In the genomic region with DNA sequence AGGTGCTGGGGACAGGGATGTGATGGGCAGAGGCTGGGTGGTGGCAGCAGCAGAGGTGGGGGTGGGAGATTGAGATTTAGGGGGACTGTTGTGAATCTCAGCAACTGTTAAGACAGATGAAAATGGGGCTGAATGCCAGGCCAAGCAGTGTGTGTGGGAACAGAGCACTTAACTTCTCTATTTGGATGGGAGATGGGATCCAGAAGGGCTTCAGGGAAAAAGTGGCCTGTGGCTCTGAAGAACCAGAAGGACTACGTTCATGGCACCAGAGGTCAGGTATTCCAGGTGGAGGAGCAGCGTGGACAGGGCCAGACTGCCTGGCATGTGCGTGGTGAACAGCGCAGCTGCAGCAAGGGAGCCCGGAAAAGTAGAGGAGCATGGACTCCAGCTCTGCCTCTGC, we compare ENCODE assay signal across 23 cellular contexts.
DNase-seq lines count a peak whose midpoint lies in the region; ATAC-seq, FAIRE-seq and TF ChIP-seq lines count a peak whose summit lies in the region.
"Had no signal": no experiment of that assay in that cellular context is flagged by ENCODE, and none has a peak within 500 bp of the region (broad histone marks: within the 10 kb centered on the region; RNA-seq: fewer than 3 reads in every experiment).

No MANE protein-coding gene starts in this region.

- H3K4me1 ChIP-seq in pancreas = no peaks in the 10 kb centered on the region
- H3K4me1 ChIP-seq: A549, Caco-2 had no signal

- H3K4me3 Mint-ChIP-seq in activated CD8-positive, alpha-beta memory T cell treated with anti-CD3 and anti-CD28 coated beads, Interleukin-2, amount 10 ng/mL, durations not matched to agents 7 days and 5 days = no peak overlapping the region
- H3K4me3 Mint-ChIP-seq in activated T-cell treated with anti-CD3 and anti-CD28 coated beads, Interleukin-2, amount 50 U/mL, for 72 hours = no peak overlapping the region
- H3K4me3 Mint-ChIP-seq: B cell; CD4-positive, alpha-beta T cell; CD8-positive, alpha-beta T cell had no signal

- FAIRE-seq in pancreas (lab: Jason Lieb, UNC) = no peak
- FAIRE-seq: A549, D721Med, G401.6, GM12891 had no signal

- no peaks in the 10 kb centered on the region for H3K27me3 ChIP-seq in pancreas

- no peak overlapping the region for H3K27ac Mint-ChIP-seq in activated CD8-positive, alpha-beta memory T cell treated with anti-CD3 and anti-CD28 coated beads, Interleukin-2, amount 10 ng/mL, durations not matched to agents 7 days and 5 days
- H3K27ac Mint-ChIP-seq in activated T-cell treated with anti-CD3 and anti-CD28 coated beads, Interleukin-2, amount 50 U/mL, for 72 hours = no peak overlapping the region
- H3K27ac Mint-ChIP-seq: B cell; CD4-positive, alpha-beta T cell; CD8-positive, alpha-beta T cell had no signal

- no peaks in the 10 kb centered on the region for H3K9me3 Mint-ChIP-seq in activated CD8-positive, alpha-beta memory T cell treated with anti-CD3 and anti-CD28 coated beads, Interleukin-2, amount 10 ng/mL, durations not matched to agents 7 days and 5 days (ENCODE audit: low read depth)
- H3K9me3 Mint-ChIP-seq in activated T-cell treated with anti-CD3 and anti-CD28 coated beads, Interleukin-2, amount 50 U/mL, for 72 hours = no peaks in the 10 kb centered on the region
- H3K9me3 Mint-ChIP-seq: CD4-positive, alpha-beta T cell; CD8-positive, alpha-beta T cell had no signal

- peaks cover 3% of the 10 kb centered on the region for H3K4me1 Mint-ChIP-seq in activated CD8-positive, alpha-beta memory T cell treated with anti-CD3 and anti-CD28 coated beads, Interleukin-2, amount 10 ng/mL, durations not matched to agents 7 days and 5 days
- peaks cover 6% of the 10 kb centered on the region for H3K4me1 Mint-ChIP-seq in activated T-cell treated with anti-CD3 and anti-CD28 coated beads, Interleukin-2, amount 50 U/mL, for 72 hours (ENCODE audit: low read depth)

- H3K4me3 ChIP-seq in coronary artery (no peak overlapping the region), pancreas (no peak overlapping the region)
- H3K4me3 ChIP-seq: A549; BLaER1 treated with 17β-estradiol and CSF1 and Interleukin-3, amounts not matched to agents 10 nM and 100 nM had no signal

- H3K36me3 ChIP-seq in pancreas = no peaks in the 10 kb centered on the region
- H3K36me3 ChIP-seq: BLaER1 treated with 17β-estradiol and CSF1 and Interleukin-3, amounts not matched to agents 10 nM and 100 nM had no signal

- intact Hi-C loops in pancreas (cut with DNase I) = loop anchor here in 1 of 3 donors (10.0 kb wide), 1 partner anchor 406 kb away; no protein-coding TSS in a partner anchor

- CTCF ChIA-PET in activated CD8-positive, alpha-beta memory T cell treated with anti-CD3 and anti-CD28 coated beads, Interleukin-2, amount 10 ng/mL, durations not matched to agents 7 days and 5 days (lab: Charles Lee) = interaction anchor here (1.2 to 2.0 kb wide), 2 partner anchors 286 to 403 kb away, joined by 3 to 8 read pairs; no protein-coding TSS in a partner anchor

- no peaks in the 10 kb centered on the region for H3K9me3 ChIP-seq in pancreas
- H3K9me3 ChIP-seq: A549; BLaER1 treated with 17β-estradiol and CSF1 and Interleukin-3, amounts not matched to agents 10 nM and 100 nM; Caco-2 had no signal

- H3K36me3 Mint-ChIP-seq in activated CD8-positive, alpha-beta memory T cell treated with anti-CD3 and anti-CD28 coated beads, Interleukin-2, amount 10 ng/mL, durations not matched to agents 7 days and 5 days = no peaks in the 10 kb centered on the region
- peaks cover 0 to 2% of the 10 kb centered on the region in 2 donors for H3K36me3 Mint-ChIP-seq in activated T-cell treated with anti-CD3 and anti-CD28 coated beads, Interleukin-2, amount 50 U/mL, for 72 hours (ENCODE audit: insufficient read depth in 2 of 2)
- H3K36me3 Mint-ChIP-seq: CD8-positive, alpha-beta T cell had no signal

- WGBS in pancreas, 2 donors = 84 to 93% methylated on average over 5 of the region's 5 CpGs

- DNase-seq in activated CD8-positive, alpha-beta memory T cell treated with anti-CD3 and anti-CD28 coated beads for 24 hours = peak; percentile 40
- no peak for DNase-seq in activated CD8-positive, alpha-beta memory T cell treated with anti-CD3 and anti-CD28 coated beads, Interleukin-2, amount 10 ng/mL, durations not matched to agents 7 days and 5 days
- DNase-seq in activated T-cell treated with anti-CD3 and anti-CD28 coated beads, Interleukin-2, amount 50 U/mL, for 1 hour = peak; percentile 3
- DNase-seq in activated T-cell treated with anti-CD3 and anti-CD28 coated beads, Interleukin-2, amount 50 U/mL, for 72 hours = no peak
- DNase-seq in coronary artery (ENCODE audit: low spot score) (peak; percentile 54), left lobe of liver (ENCODE audit: low spot score) (peak; percentile 19), NCI-H526 (lab: John Stamatoyannopoulos, UW) (no peak), pancreas (no peak)
- DNase-seq: AML-193; Calu3; CD4-positive, alpha-beta T cell; CD8-positive, alpha-beta T cell; DMS79 treated with DMSO at 0.1 percent for 48 hours; GF-D8 had no signal

- no peak overlapping the region for H3K27ac ChIP-seq in coronary artery
- no peak overlapping the region for H3K27ac ChIP-seq in pancreas
- H3K27ac ChIP-seq: 22Rv1; A549; BLaER1 treated with 17β-estradiol and CSF1 and Interleukin-3, amounts not matched to agents 10 nM and 100 nM; C4-2B had no signal

- peaks cover 20% of the 10 kb centered on the region for H3K27me3 Mint-ChIP-seq in activated CD8-positive, alpha-beta memory T cell treated with anti-CD3 and anti-CD28 coated beads, Interleukin-2, amount 10 ng/mL, durations not matched to agents 7 days and 5 days
- peaks cover 30% of the 10 kb centered on the region for H3K27me3 Mint-ChIP-seq in activated T-cell treated with anti-CD3 and anti-CD28 coated beads, Interleukin-2, amount 50 U/mL, for 72 hours (ENCODE audit: low read depth)

- no peak for ATAC-seq in activated CD8-positive, alpha-beta memory T cell treated with anti-CD3 and anti-CD28 coated beads, Interleukin-2, amount 10 ng/mL, durations not matched to agents 7 days and 5 days
- no peak for ATAC-seq in activated T-cell treated with anti-CD3 and anti-CD28 coated beads, Interleukin-2, amount 50 U/mL, for 72 hours (replicated peaks in 1 of 2)
- ATAC-seq in left lobe of liver = no peak
- ATAC-seq in pancreas = no peak
- ATAC-seq: A549; CD8-positive, alpha-beta T cell had no signal

- TF ChIP-seq CTCF in coronary artery (IDR thresholded peaks at IDR 0.05) = no peak
- TF ChIP-seq CTCF in pancreas (IDR thresholded peaks at IDR 0.05) = no peak

Comparison
In these comparisons a context has a peak if more than half of its experiments do, and no peak if none do; other contexts are left out.
1. DNase-seq: peak in activated CD8-positive, alpha-beta memory T cell treated with anti-CD3 and anti-CD28 coated beads for 24 hours (single experiment), activated T-cell treated with anti-CD3 and anti-CD28 coated beads, Interleukin-2, amount 50 U/mL, for 1 hour (single experiment), coronary artery (single experiment) and left lobe of liver (single experiment); none in activated CD8-positive, alpha-beta memory T cell treated with anti-CD3 and anti-CD28 coated beads, Interleukin-2, amount 10 ng/mL, durations not matched to agents 7 days and 5 days (single experiment), activated T-cell treated with anti-CD3 and anti-CD28 coated beads, Interleukin-2, amount 50 U/mL, for 72 hours (0 of 2), NCI-H526 (0 of 2) and pancreas (0 of 6).